8 cellular contexts compared by ENCODE assay signal in genomic region chr11:33690290-33691050, GRCh38. TPM values are rescaled to one million over a fixed set of nuclear protein-coding genes. Genes with fewer than 3 reads are reported as not detected.
DNase-seq lines count a peak whose midpoint lies in the region; TF ChIP-seq lines count a peak whose summit lies in the region.

No MANE protein-coding gene starts in this region.

- in situ Hi-C loops in GM13977 (cut with MboI; ENCODE audit: low pct_unique_long_range_greater_than_20kb, low sequenced_read_pairs, unreplicated experiment) = no loop called here

- H3K4me1 ChIP-seq in left ventricle myocardium inferior = peaks cover 74% of the 10 kb centered on the region

- H3K9me3 ChIP-seq in left ventricle myocardium inferior (replicated peaks) = peaks cover 5% of the 10 kb centered on the region

- intact Hi-C loops in left ventricle myocardium inferior (cut with micrococcal nuclease) = no loop called here

- DNase-seq in H4 (ENCODE audit: low spot score) (peak; percentile 94), left ventricle myocardium inferior (peak; percentile 68), skeletal muscle cell (ENCODE audit: low read depth) (peak; percentile 95), GM13977 (ENCODE audit: low spot score) (no peak), NCI-H524 (lab: John Stamatoyannopoulos, UW) (no peak), NCI-H1105 (lab: John Stamatoyannopoulos, UW) (no peak), GF-D8 (lab: John Stamatoyannopoulos, UW) (no peak)

- no peak for TF ChIP-seq CTCF in left ventricle myocardium inferior (IDR thresholded peaks at IDR 0.05; ENCODE audit: borderline replicate concordance)
- TF ChIP-seq CTCF in GM13977 (IDR thresholded peaks at IDR 0.05; ENCODE audit: extremely low read depth, insufficient read depth, missing control alignments) = no peak

- H3K27me3 ChIP-seq in left ventricle myocardium inferior (ENCODE audit: low read depth) = no peaks in the 10 kb centered on the region

- H3K4me3 ChIP-seq in left ventricle myocardium inferior = peak overlapping the region; percentile 4
- no peak overlapping the region for H3K4me3 ChIP-seq in skeletal muscle cell (ENCODE audit: low read depth, low read length)

- H3K27ac ChIP-seq in adipose tissue (ENCODE audit: low read depth, low read length) (peak overlapping the region; percentile 92), left ventricle myocardium inferior (replicated peaks) (peak overlapping the region; percentile 93)

- no peaks in the 10 kb centered on the region for H3K36me3 ChIP-seq in left ventricle myocardium inferior

- 29 to 49% (median 37%) methylated on average over 8 of the region's 8 CpGs for WGBS in adipose tissue, 3 donors

RNA-seq across cellular contexts. Expression of gene C11orf91, which starts 10.2 kb away (rescaled TPM):
- not detected in 2 replicates for total RNA-seq in H4 (2014; rRNA removed; shearing (Covaris generic))
- under 1 TPM in 1 of 3 donors, not detected in 2; 0.40 TPM for polyA plus RNA-seq in adipose tissue
- not detected for total RNA-seq in left ventricle myocardium inferior

RNA-seq across cellular contexts. Expression of gene CD59, which starts 45.8 kb away (rescaled TPM):
- 196 and 287 TPM in 2 replicates for total RNA-seq in H4 (2014; rRNA removed; shearing (Covaris generic))
- 100 to 1,000 TPM in 2 of 3 donors, 10 to 100 TPM in 1; 93.3 to 524 (median 148) TPM for polyA plus RNA-seq in adipose tissue
- 789 TPM for total RNA-seq in left ventricle myocardium inferior

Comparison
In these comparisons a context has a peak if more than half of its experiments do, and no peak if none do; other contexts are left out.
1. DNase-seq: peak in H4 (single experiment), left ventricle myocardium inferior (single experiment) and skeletal muscle cell (single experiment); none in GM13977 (single experiment), NCI-H524 (0 of 2), NCI-H1105 (single experiment) and GF-D8 (single experiment).